ENCODE assay signal across 16 cellular contexts in genomic region chr12:66877886-66878285, GRCh38.
A peak's percentile ranks its signal among the peaks of the same experiment; 100 is the strongest.
DNase-seq lines count a peak whose midpoint lies in the region; ATAC-seq, FAIRE-seq and TF ChIP-seq lines count a peak whose summit lies in the region.
"Had no signal": no experiment of that assay in that cellular context is flagged by ENCODE, and none has a peak within 500 bp of the region (broad histone marks: within the 10 kb centered on the region; RNA-seq: fewer than 3 reads in every experiment).

No MANE protein-coding gene starts in this region.

- H3K4me2 ChIP-seq in Karpas-422 (ENCODE audit: low read depth, low read length, poor library complexity, severe bottlenecking) (no peak overlapping the region), H1 (ENCODE audit: insufficient read depth in 1 of 2, low read depth in 2 of 2, low read length in 2 of 2) (peak overlapping the region; percentile 16 to 63; a peak in 3 of 4 replicates), smooth muscle cell (no peak overlapping the region)
- H3K4me2 ChIP-seq: BLaER1 treated with 17β-estradiol and CSF1 and Interleukin-3, amounts not matched to agents 10 nM and 100 nM; KMS-11 had no signal

- no peaks in the 10 kb centered on the region for H3K9me2 ChIP-seq in Karpas-422 (replicated peaks; ENCODE audit: insufficient read depth, low read length)

- H3K56ac ChIP-seq in H1 (replicated peaks; ENCODE audit: insufficient read length, low read depth, low read length): no peak overlapping the region

- H4K8ac ChIP-seq in H1 (ENCODE audit: extremely low read depth, insufficient read depth, low read length): no peak overlapping the region

- 79 to 86% methylated on average over 1 of the region's 1 CpG for WGBS in H1 (ENCODE audit: extremely low coverage in 1 of 2, insufficient coverage in 1 of 2, insufficient read length in 1 of 2, insufficient replicate concordance in 2 of 2, low coverage in 1 of 2, low lambda C conversion rate in 2 of 2, missing lambda C conversion rate in 1 of 2), 2 experiments
- 95% methylated on average over 1 of the region's 1 CpG for WGBS in smooth muscle cell (ENCODE audit: low lambda C conversion rate)

- H4K20me1 ChIP-seq in Karpas-422 (ENCODE audit: insufficient read depth, low read depth, low read length) (no peaks in the 10 kb centered on the region), H1 (replicated peaks in 1 of 2; ENCODE audit: control insufficient read depth in 1 of 2, insufficient read depth in 2 of 2, low read length in 2 of 2) (no peaks in the 10 kb centered on the region), smooth muscle cell (ENCODE audit: low read depth) (no peaks in the 10 kb centered on the region)
- H4K20me1 ChIP-seq: BLaER1 treated with 17β-estradiol and CSF1 and Interleukin-3, amounts not matched to agents 10 nM and 100 nM had no signal

- H4K5ac ChIP-seq in H1 (ENCODE audit: insufficient read length, low read depth, low read length): no peak overlapping the region

- H2BK5ac ChIP-seq in H1 (ENCODE audit: low read depth, low read length): peak overlapping the region; percentile 74; the same call in 1 of the 2 replicates

- H3K18ac ChIP-seq in H1 (ENCODE audit: extremely low read depth, low read length): no peak overlapping the region; the same call in 1 of the 2 replicates

- H3K36me3 ChIP-seq in HAP-1 (replicated peaks) (no peaks in the 10 kb centered on the region), Karpas-422 (ENCODE audit: insufficient read depth, low read length) (no peaks in the 10 kb centered on the region), H1 (ENCODE audit: control insufficient read depth in 2 of 4, insufficient read depth in 4 of 4, low read length in 3 of 4) (no peaks in the 10 kb centered on the region), smooth muscle cell (ENCODE audit: low read depth) (no peaks in the 10 kb centered on the region)
- H3K36me3 ChIP-seq: BLaER1 treated with 17β-estradiol and CSF1 and Interleukin-3, amounts not matched to agents 10 nM and 100 nM had no signal

- no peak overlapping the region for H2BK120ac ChIP-seq in H1 (replicated peaks; ENCODE audit: low read depth, low read length)

- H3K79me2 ChIP-seq in Karpas-422 (ENCODE audit: low read length) (no peaks in the 10 kb centered on the region), H1 (ENCODE audit: control insufficient read depth in 1 of 2, insufficient read depth in 2 of 2, low read length in 2 of 2) (no peaks in the 10 kb centered on the region), smooth muscle cell (ENCODE audit: low read depth) (no peaks in the 10 kb centered on the region)

- POLR2A ChIA-PET in H1 (lab: Charles Lee; ENCODE audit: partially characterized antibody): no interaction called here

- H2AFZ ChIP-seq in Karpas-422 (ENCODE audit: low read length) (no peak overlapping the region), H1 (ENCODE audit: low read length) (no peak overlapping the region), smooth muscle cell (ENCODE audit: low read depth) (no peak overlapping the region)
- H2AFZ ChIP-seq: GM23248 had no signal

- no peak overlapping the region for H3K4me3 ChIP-seq in HAP-1
- no peak overlapping the region for H3K4me3 ChIP-seq in Karpas-422 (ENCODE audit: low read length)
- H3K4me3 ChIP-seq in H1 (ENCODE audit: extremely low read depth in 1 of 4, insufficient read depth in 2 of 4, low read depth in 3 of 4, low read length in 4 of 4): peak overlapping the region in 1 of 4 experiments; percentile 18; a peak in 1 of 8 replicates
- no peak overlapping the region for H3K4me3 ChIP-seq in smooth muscle cell
- H3K4me3 ChIP-seq: BLaER1 treated with 17β-estradiol and CSF1 and Interleukin-3, amounts not matched to agents 10 nM and 100 nM; GM23248 had no signal

- no peak for TF ChIP-seq POLR2A in H1 (IDR thresholded peaks at IDR 0.05; ENCODE audit: control extremely low read depth in 1 of 2, low read depth in 2 of 2, low read length in 2 of 2)

- H3K9me3 ChIP-seq in HAP-1: no peaks in the 10 kb centered on the region
- no peaks in the 10 kb centered on the region for H3K9me3 ChIP-seq in Karpas-422 (ENCODE audit: low read length)
- no peaks in the 10 kb centered on the region for H3K9me3 ChIP-seq in H1 (ENCODE audit: insufficient read depth in 2 of 2, low read depth in 1 of 2, low read length in 1 of 2)
- no peaks in the 10 kb centered on the region for H3K9me3 ChIP-seq in smooth muscle cell (replicated peaks; ENCODE audit: low read depth)
- H3K9me3 ChIP-seq: BLaER1 treated with 17β-estradiol and CSF1 and Interleukin-3, amounts not matched to agents 10 nM and 100 nM had no signal

- no peak for TF ChIP-seq CTCF in H1 (IDR thresholded peaks at IDR 0.05; ENCODE audit: control extremely low read depth in 1 of 3, insufficient read depth in 1 of 3, low read depth in 1 of 3, low read length in 3 of 3)
- TF ChIP-seq CTCF in smooth muscle cell (IDR thresholded peaks at IDR 0.05; ENCODE audit: borderline replicate concordance, insufficient read depth, poor library complexity, severe bottlenecking): no peak

- no peaks in the 10 kb centered on the region; the same call in 1 of the 2 replicates for H3K23me2 ChIP-seq in H1 (ENCODE audit: low read depth, low read length)

- no peak overlapping the region for H3K9ac ChIP-seq in Karpas-422 (ENCODE audit: low read length)
- H3K9ac ChIP-seq in H1 (replicated peaks in 1 of 4; ENCODE audit: extremely low read depth in 1 of 4, low read depth in 3 of 4, low read length in 3 of 4): no peak overlapping the region
- no peak overlapping the region for H3K9ac ChIP-seq in smooth muscle cell (ENCODE audit: low read depth)
- H3K9ac ChIP-seq: BLaER1 treated with 17β-estradiol and CSF1 and Interleukin-3, amounts not matched to agents 10 nM and 100 nM; GM23248; KMS-11 had no signal

- no peak overlapping the region for H2AK5ac ChIP-seq in H1 (ENCODE audit: low read depth, low read length)

- H4K91ac ChIP-seq in H1 (replicated peaks; ENCODE audit: insufficient read length, low read length): no peak overlapping the region

- H3K4me1 ChIP-seq in HAP-1 (peaks cover 3% of the 10 kb centered on the region; the same call in 1 of the 2 replicates), Karpas-422 (ENCODE audit: low read length) (peaks cover 51% of the 10 kb centered on the region), H1 (replicated peaks in 1 of 4; ENCODE audit: control insufficient read depth in 3 of 4, insufficient read depth in 4 of 4, low read length in 3 of 4) (peaks cover 0 to 26% (median 3%) of the 10 kb centered on the region in 4 experiments; a peak in 4 of 7 replicates), smooth muscle cell (ENCODE audit: low read depth) (no peaks in the 10 kb centered on the region)

- H3K27me3 ChIP-seq in HAP-1 (ENCODE audit: low read depth) (no peaks in the 10 kb centered on the region), Karpas-422 (ENCODE audit: low read length) (no peaks in the 10 kb centered on the region), H1 (replicated peaks in 1 of 4; ENCODE audit: control insufficient read depth in 3 of 4, extremely low read depth in 1 of 4, insufficient read depth in 3 of 4, low read length in 3 of 4) (no peaks in the 10 kb centered on the region), smooth muscle cell (ENCODE audit: low read depth) (no peaks in the 10 kb centered on the region)
- H3K27me3 ChIP-seq: BLaER1 treated with 17β-estradiol and CSF1 and Interleukin-3, amounts not matched to agents 10 nM and 100 nM had no signal

- no peak overlapping the region for H2BK12ac ChIP-seq in H1 (ENCODE audit: low read depth, low read length)

- H3K79me1 ChIP-seq in H1 (ENCODE audit: low read depth, low read length): no peaks in the 10 kb centered on the region

- no peak overlapping the region for H3K14ac ChIP-seq in H1 (ENCODE audit: insufficient read length)

- H3K4ac ChIP-seq in H1 (replicated peaks; ENCODE audit: insufficient read length, low read depth, low read length): no peak overlapping the region

- H3F3A ChIP-seq in smooth muscle cell (ENCODE audit: low read depth): no peaks in the 10 kb centered on the region

- DNase-seq in HAP-1 (ENCODE audit: low spot score in 2 of 2) (peak; percentile 13 to 53), Karpas-422 (peak; percentile 27), H1 (ENCODE audit: low read depth in 1 of 2, low spot score in 2 of 2) (peak in 1 of 2 experiments; percentile 1), smooth muscle cell (lab: John Stamatoyannopoulos, UW; ENCODE audit: unreplicated experiment) (no peak)
- DNase-seq: Calu3; CD8-positive, alpha-beta T cell; DMS79 treated with DMSO at 0.1 percent for 48 hours; GF-D8; GM23248; H7 had no signal

- TF ChIP-seq EP300 in H1 (IDR thresholded peaks at IDR 0.05; ENCODE audit: borderline replicate concordance in 1 of 2, low read depth in 2 of 2, low read length in 2 of 2): no peak

- no peak for TF ChIP-seq RAD21 in H1 (IDR thresholded peaks at IDR 0.05 in 1 of 2, conservative IDR thresholded peaks at IDR 0.05 in 1 of 2; ENCODE audit: low read depth in 2 of 2, low read length in 2 of 2)

- H3K23ac ChIP-seq in H1 (ENCODE audit: insufficient read length): no peak overlapping the region

- CTCF ChIA-PET in H1 (lab: Charles Lee; ENCODE audit: partially characterized antibody): interaction anchor here (0.8 to 1.5 kb wide), 2 partner anchors 10 to 17 kb away, joined by 3 to 6 read pairs; no protein-coding TSS in a partner anchor

- H3K27ac ChIP-seq in Karpas-422 (ENCODE audit: low read length): no peak overlapping the region
- no peak overlapping the region for H3K27ac ChIP-seq in H1 (ENCODE audit: low read depth, low read length)
- no peak overlapping the region for H3K27ac ChIP-seq in smooth muscle cell (ENCODE audit: low read depth)
- H3K27ac ChIP-seq: BLaER1 treated with 17β-estradiol and CSF1 and Interleukin-3, amounts not matched to agents 10 nM and 100 nM; GM23248; KMS-11 had no signal

- no peak overlapping the region; the same call in 1 of the 2 replicates for H2BK20ac ChIP-seq in H1 (ENCODE audit: low read length)

- H2BK15ac ChIP-seq in H1 (ENCODE audit: low read length): no peak overlapping the region

- ATAC-seq in HG02938 (IDR thresholded peaks at IDR 0.05; ENCODE audit: unreplicated experiment) (no peak), HG03280 (IDR thresholded peaks at IDR 0.05; ENCODE audit: unreplicated experiment) (no peak), HG03139 (IDR thresholded peaks at IDR 0.05; ENCODE audit: unreplicated experiment) (no peak)
- ATAC-seq: CD8-positive, alpha-beta T cell had no signal

- in situ Hi-C loops in HAP-1 (cut with MboI; ENCODE audit: low sequenced_read_pairs): no loop called here

- no peak for FAIRE-seq in H1 (lab: Jason Lieb, UNC)
- FAIRE-seq: HTR-8/SVneo had no signal

TF ChIP-seq in H1, 55 proteins besides CTCF, POLR2A, EP300 and RAD21:
- TF ChIP-seq CEBPB (IDR thresholded peaks at IDR 0.05; ENCODE audit: low read depth, low read length) (peak; percentile 86), SAP30 (IDR thresholded peaks at IDR 0.05; ENCODE audit: insufficient read depth, insufficient replicate concordance, low read length) (no peak)

Comparison
In these comparisons a context has a peak if more than half of its experiments do, and no peak if none do; other contexts are left out.
1. H3K4me2 ChIP-seq: peak in H1 (2 of 2); none in Karpas-422 (single experiment) and smooth muscle cell (single experiment).